1 cellular context compared by ENCODE assay signal in genomic region chr19:3125900-3126524, GRCh38.
TF ChIP-seq lines count a peak whose summit lies in the region.

No MANE protein-coding gene starts in this region.

TF ChIP-seq in K562, 482 proteins besides CTCF, POLR2A, EP300 and RAD21 (continues in another document):
- TF ChIP-seq ZFP30 (CRISPR knock-in tag; IDR thresholded peaks at IDR 0.05; ENCODE audit: borderline replicate concordance) = no peak
- TF ChIP-seq ZFP36 (IDR thresholded peaks at IDR 0.05; ENCODE audit: low read depth, low read length, partially characterized antibody) = peak; percentile 46
- TF ChIP-seq TAF7 (tag; IDR thresholded peaks at IDR 0.05) = no peak
- no peak for TF ChIP-seq ZEB2 (IDR thresholded peaks at IDR 0.05)
- TF ChIP-seq SPI1 (IDR thresholded peaks at IDR 0.05; ENCODE audit: borderline replicate concordance, low read depth, low read length) = no peak
- TF ChIP-seq DEAF1 (CRISPR knock-in tag; IDR thresholded peaks at IDR 0.05) = no peak
- TF ChIP-seq ILF3 (IDR thresholded peaks at IDR 0.05; ENCODE audit: borderline replicate concordance) = no peak
- no peak for TF ChIP-seq ZNF780A (CRISPR knock-in tag; IDR thresholded peaks at IDR 0.05)
- no peak for TF ChIP-seq CGGBP1 (CRISPR knock-in tag; IDR thresholded peaks at IDR 0.05)
- TF ChIP-seq CBX5 (IDR thresholded peaks at IDR 0.05; ENCODE audit: borderline replicate concordance, low read depth) = no peak
- no peak for TF ChIP-seq ZNF583 (CRISPR knock-in tag; IDR thresholded peaks at IDR 0.05)
- TF ChIP-seq SIN3A (IDR thresholded peaks at IDR 0.05; ENCODE audit: borderline replicate concordance in 2 of 2, control insufficient read depth in 1 of 2, low read depth in 2 of 2, low read length in 2 of 2) = no peak
- no peak for TF ChIP-seq SMAD1 (IDR thresholded peaks at IDR 0.05; ENCODE audit: low read depth, low read length, partially characterized antibody)
- TF ChIP-seq RREB1 (CRISPR knock-in tag; IDR thresholded peaks at IDR 0.05) = no peak
- no peak for TF ChIP-seq BACH1 (tag; IDR thresholded peaks at IDR 0.05)
- no peak for TF ChIP-seq EP400 (IDR thresholded peaks at IDR 0.05)
- no peak for TF ChIP-seq PHB2 (IDR thresholded peaks at IDR 0.05; ENCODE audit: low read depth)
- no peak for TF ChIP-seq RFX7 (CRISPR knock-in tag; IDR thresholded peaks at IDR 0.05)
- TF ChIP-seq THRB (CRISPR knock-in tag; conservative IDR thresholded peaks at IDR 0.05) = no peak
- no peak for TF ChIP-seq JUNB (CRISPR knock-in tag; conservative IDR thresholded peaks at IDR 0.05)
- TF ChIP-seq UBTF (IDR thresholded peaks at IDR 0.05; ENCODE audit: borderline replicate concordance in 1 of 2, low read depth in 2 of 2, low read length in 2 of 2) = no peak
- no peak for TF ChIP-seq TCF7 (IDR thresholded peaks at IDR 0.05; ENCODE audit: borderline replicate concordance)
- TF ChIP-seq TSHZ1 (CRISPR knock-in tag; IDR thresholded peaks at IDR 0.05) = no peak
- TF ChIP-seq PHF20 (IDR thresholded peaks at IDR 0.05; ENCODE audit: partially characterized antibody) = no peak
- no peak; the same call in 1 of the 2 replicates for TF ChIP-seq ZBTB7A (IDR thresholded peaks at IDR 0.05; ENCODE audit: borderline replicate concordance, control insufficient read depth, low read depth, low read length)
- no peak for TF ChIP-seq PTBP1 (IDR thresholded peaks at IDR 0.05; ENCODE audit: low read depth, low read length)
- TF ChIP-seq SMARCA4 (IDR thresholded peaks at IDR 0.05) = no peak
- TF ChIP-seq E2F5 (CRISPR knock-in tag; IDR thresholded peaks at IDR 0.05) = no peak
- no peak for TF ChIP-seq RBM15 (IDR thresholded peaks at IDR 0.05; ENCODE audit: insufficient read depth, low read length)
- TF ChIP-seq CHAMP1 (IDR thresholded peaks at IDR 0.05) = no peak
- no peak for TF ChIP-seq PML (IDR thresholded peaks at IDR 0.05; ENCODE audit: low read length)
- no peak for TF ChIP-seq ZBTB9 (CRISPR knock-in tag; IDR thresholded peaks at IDR 0.05)
- TF ChIP-seq SRSF1 (IDR thresholded peaks at IDR 0.05; ENCODE audit: low read depth, low read length) = no peak
- no peak for TF ChIP-seq NR3C1 (CRISPR knock-in tag; IDR thresholded peaks at IDR 0.05)
- no peak for TF ChIP-seq ZNF124 (CRISPR knock-in tag; IDR thresholded peaks at IDR 0.05)
- TF ChIP-seq NRF1 (conservative IDR thresholded peaks at IDR 0.05 in 1 of 2, IDR thresholded peaks at IDR 0.05 in 1 of 2) = no peak
- TF ChIP-seq SP2 (IDR thresholded peaks at IDR 0.05; ENCODE audit: extremely low read depth, low read depth, low read length, poor library complexity, severe bottlenecking) = no peak
- TF ChIP-seq NCOR1 (IDR thresholded peaks at IDR 0.05) = no peak
